15 cellular contexts compared by ENCODE assay signal in the genomic region with DNA sequence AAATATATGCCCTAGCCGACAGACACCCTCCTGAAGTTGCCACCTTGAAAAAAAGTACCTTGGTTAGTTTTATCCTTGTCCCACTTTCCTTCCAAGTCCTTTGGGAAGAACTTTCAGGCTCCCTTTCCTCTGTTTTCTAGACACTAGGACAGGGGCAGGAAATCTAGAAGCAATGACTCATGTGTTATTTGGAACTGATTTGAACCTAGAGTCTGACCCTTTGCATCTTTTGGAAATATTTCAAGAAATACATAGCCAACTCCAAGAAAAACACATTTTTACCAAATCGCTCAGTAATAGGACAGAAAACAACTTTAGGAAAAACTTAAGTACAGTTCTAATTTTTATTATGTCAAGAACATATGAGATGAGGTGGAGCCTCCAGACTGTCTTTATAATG.
A peak's percentile ranks its signal among the peaks of the same experiment; 100 is the strongest.
DNase-seq lines count a peak whose midpoint lies in the region; TF ChIP-seq lines count a peak whose summit lies in the region.
"Had no signal": no experiment of that assay in that cellular context is flagged by ENCODE, and none has a peak within 500 bp of the region (broad histone marks: within the 10 kb centered on the region; RNA-seq: fewer than 3 reads in every experiment).

No MANE protein-coding gene starts in this region.

- H3K4me3 ChIP-seq in skeletal muscle satellite cell (ENCODE audit: low read length) = no peak overlapping the region
- no peak overlapping the region for H3K4me3 ChIP-seq in ovary
- no peak overlapping the region for H3K4me3 ChIP-seq in A673 (ENCODE audit: low read depth, low read length, poor library complexity, severe bottlenecking)
- H3K4me3 ChIP-seq: adrenal gland had no signal

- H3K36me3 ChIP-seq in skeletal muscle satellite cell (ENCODE audit: insufficient read depth, low read length) (no peaks in the 10 kb centered on the region), ovary (no peaks in the 10 kb centered on the region), A673 (ENCODE audit: insufficient read depth, low read length, poor library complexity, severe bottlenecking) (no peaks in the 10 kb centered on the region)
- H3K36me3 ChIP-seq: adrenal gland had no signal

- H3K4me2 ChIP-seq in skeletal muscle satellite cell (ENCODE audit: low read length) = peak overlapping the region; percentile 64

- H3K27ac ChIP-seq in ovary (no peak overlapping the region), A673 (ENCODE audit: low read depth, low read length, poor library complexity, severe bottlenecking) (no peak overlapping the region)
- H3K27ac ChIP-seq: adrenal gland had no signal

- intact Hi-C loops in ovary (cut with DNase I) (no loop called here), A673 (cut with micrococcal nuclease; ENCODE audit: unreplicated experiment) (no loop called here)

- no peak overlapping the region for H3K9ac ChIP-seq in skeletal muscle satellite cell (ENCODE audit: low read depth, low read length)

- WGBS in ovary, 3 donors = 25 to 44% (median 30%) methylated on average over 2 of the region's 2 CpGs

- CTCF ChIA-PET in A673 (lab: Charles Lee) = interaction anchor here (0.6 kb wide), 1 partner anchor 88 kb away, joined by 13 read pairs; no protein-coding TSS in a partner anchor

- H3K27me3 ChIP-seq in skeletal muscle satellite cell (ENCODE audit: control insufficient read depth, insufficient read depth, low read length) (no peaks in the 10 kb centered on the region), ovary (no peaks in the 10 kb centered on the region), A673 (replicated peaks; ENCODE audit: insufficient read depth, low read depth, low read length, poor library complexity) (no peaks in the 10 kb centered on the region)
- H3K27me3 ChIP-seq: adrenal gland had no signal

- TF ChIP-seq CTCF in ovary (IDR thresholded peaks at IDR 0.05) (no peak), A673 (conservative IDR thresholded peaks at IDR 0.05; ENCODE audit: low read depth, low read length) (no peak)

- BruUV-seq in A673 (replicated peaks; lab: Mats Ljungman, UMichigan) = no TSS peak

- POLR2A ChIA-PET in A673 (lab: Charles Lee; ENCODE audit: low non-redundant PET) = no interaction called here

- TF ChIP-seq EP300 in ovary (IDR thresholded peaks at IDR 0.05) = no peak

- H3K4me1 ChIP-seq in skeletal muscle satellite cell (ENCODE audit: control insufficient read depth, insufficient read depth, low read length) (peaks cover 31% of the 10 kb centered on the region), ovary (ENCODE audit: insufficient read depth) (no peaks in the 10 kb centered on the region), A673 (ENCODE audit: insufficient read depth, low read length, poor library complexity, severe bottlenecking) (no peaks in the 10 kb centered on the region)
- H3K4me1 ChIP-seq: adrenal gland had no signal

- DNase-seq in HCEC 1CT (peak; percentile 76), amniotic epithelial cell (ENCODE audit: low read depth) (peak; percentile 33), fibroblast of the conjunctiva (ENCODE audit: low read depth) (peak; percentile 65), ovary (no peak), A673 (ENCODE audit: low spot score) (no peak)
- no peak for DNase-seq in activated naive CD4-positive, alpha-beta T cell treated with Interleukin-2 at 50 U/mL for 16 hours
- DNase-seq: activated CD8-positive, alpha-beta T cell treated with anti-CD3 and anti-CD28 coated beads, Interleukin-2, amount 10 ng/mL, durations not matched to agents 7 days and 5 days; adrenal gland; DMS53; naive thymus-derived CD4-positive, alpha-beta T cell; NCI-H187; NCI-H524 treated with DMSO at 0.1 percent for 48 hours; stimulated activated CD4-positive, alpha-beta T cell treated with anti-CD3 and anti-CD28 coated beads, Interleukin-2, amount 100 ng/mL, for 24 hours; SW 1271 had no signal

- H3K9me3 ChIP-seq in skeletal muscle satellite cell (replicated peaks; ENCODE audit: low read length) (no peaks in the 10 kb centered on the region), ovary (no peaks in the 10 kb centered on the region), A673 (ENCODE audit: low read depth, low read length, poor library complexity, severe bottlenecking) (no peaks in the 10 kb centered on the region)
- H3K9me3 ChIP-seq: adrenal gland had no signal

- TF ChIP-seq POLR2A in ovary (IDR thresholded peaks at IDR 0.05) = no peak

Comparison
In these comparisons a context has a peak if more than half of its experiments do, and no peak if none do; other contexts are left out.
1. DNase-seq: peak in HCEC 1CT (single experiment), amniotic epithelial cell (single experiment) and fibroblast of the conjunctiva (single experiment); none in activated naive CD4-positive, alpha-beta T cell treated with Interleukin-2 at 50 U/mL for 16 hours (single experiment), ovary (0 of 5) and A673 (single experiment).